Comparison of ENCODE assay signal across 1 cellular context in the genomic region with DNA sequence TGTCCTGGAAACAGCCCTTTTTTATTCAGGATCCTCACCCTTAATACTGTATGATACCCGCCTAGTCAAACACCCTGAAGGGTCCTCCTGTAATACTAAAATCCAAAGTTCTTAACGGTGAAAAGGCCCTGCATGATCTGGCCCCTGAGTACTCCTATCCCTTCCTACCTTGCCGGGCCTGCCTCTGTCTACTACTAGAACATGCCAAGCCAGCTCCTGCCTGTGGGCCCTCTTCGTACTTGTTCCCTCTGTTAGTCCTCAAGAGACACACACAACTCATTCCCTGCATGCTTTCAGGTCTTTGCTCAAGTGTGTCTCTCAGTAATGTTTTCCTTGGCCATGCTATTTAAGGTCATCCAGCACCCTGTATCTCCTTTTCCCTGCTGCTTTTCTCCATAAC.
TF ChIP-seq lines count a peak whose summit lies in the region.

No MANE protein-coding gene starts in this region.

TF ChIP-seq in H1, 55 proteins besides CTCF, POLR2A, EP300 and RAD21:
- TF ChIP-seq BACH1 (IDR thresholded peaks at IDR 0.05; ENCODE audit: low read length) = no peak
- no peak for TF ChIP-seq SP1 (IDR thresholded peaks at IDR 0.05; ENCODE audit: low read depth, low read length)
- no peak for TF ChIP-seq TCF12 (IDR thresholded peaks at IDR 0.05; ENCODE audit: low read depth, low read length)
- TF ChIP-seq RNF2 (IDR thresholded peaks at IDR 0.05; ENCODE audit: borderline replicate concordance, low read depth, low read length, missing control alignments, poor library complexity, severe bottlenecking) = no peak
- TF ChIP-seq GABPA (IDR thresholded peaks at IDR 0.05; ENCODE audit: borderline replicate concordance, insufficient read depth, low read length) = no peak
TF ChIP-seq in H1: peak in this region for 0.
